In the genomic region with DNA sequence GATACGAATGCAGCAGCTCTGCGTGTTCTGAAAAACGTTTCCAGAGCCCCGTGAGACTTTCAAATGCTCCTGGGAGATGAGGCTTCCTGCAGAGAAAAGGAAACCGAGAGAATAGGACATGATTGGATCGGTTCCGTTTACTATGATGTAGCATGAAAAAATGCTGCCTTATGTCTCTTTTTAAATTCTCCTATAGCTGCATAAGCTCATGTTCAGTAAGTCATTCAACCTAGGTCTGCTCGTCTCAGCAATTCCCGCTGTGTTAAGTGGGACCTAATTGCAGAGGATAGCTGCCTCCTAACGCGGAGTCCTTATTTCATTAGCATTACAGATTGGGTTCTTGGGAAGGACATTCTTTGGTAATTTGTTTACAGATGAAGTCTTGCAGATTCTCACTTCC, we compare ENCODE assay signal across 14 cellular contexts.
DNase-seq lines count a peak whose midpoint lies in the region; ATAC-seq and TF ChIP-seq lines count a peak whose summit lies in the region.
"Had no signal": no experiment of that assay in that cellular context is flagged by ENCODE, and none has a peak within 500 bp of the region (broad histone marks: within the 10 kb centered on the region; RNA-seq: fewer than 3 reads in every experiment).

No MANE protein-coding gene starts in this region.

- 62 to 66% methylated on average over 11 of the region's 11 CpGs for WGBS in thyroid gland, 2 donors

- no peaks in the 10 kb centered on the region for H3K27me3 ChIP-seq in adipocyte (replicated peaks; ENCODE audit: control insufficient read depth, insufficient read depth, low read length)
- H3K27me3 ChIP-seq in thyroid gland: no peaks in the 10 kb centered on the region
- H3K27me3 ChIP-seq: gastroesophageal sphincter, MG63 had no signal

- H3K36me3 ChIP-seq in adipocyte (ENCODE audit: control insufficient read depth, insufficient read depth, low read length, severe bottlenecking) (peaks cover 14% of the 10 kb centered on the region), thyroid gland (no peaks in the 10 kb centered on the region)

- ATAC-seq in HG02870 (IDR thresholded peaks at IDR 0.05; ENCODE audit: unreplicated experiment) (no peak), GM19455 (IDR thresholded peaks at IDR 0.05; ENCODE audit: unreplicated experiment) (no peak)
- ATAC-seq: effector memory CD8-positive, alpha-beta T cell had no signal

- peak overlapping the region; percentile 51 to 68 (median 67) for H3K27ac ChIP-seq in thyroid gland

- peak overlapping the region; percentile 83 for H3K9ac ChIP-seq in adipocyte (ENCODE audit: low read length)

- intact Hi-C loops in thyroid gland (cut with DNase I): no loop called here

- TF ChIP-seq POLR2A in thyroid gland (IDR thresholded peaks at IDR 0.05): no peak

- H3K4me3 ChIP-seq in adipocyte (ENCODE audit: low read length) (peak overlapping the region; percentile 74), thyroid gland (replicated peaks in 1 of 3) (no peak overlapping the region)
- H3K4me3 ChIP-seq: MG63 had no signal

- H3K9me3 ChIP-seq in adipocyte (ENCODE audit: control insufficient read depth, low read length) (no peaks in the 10 kb centered on the region), thyroid gland (no peaks in the 10 kb centered on the region)
- H3K9me3 ChIP-seq: gastroesophageal sphincter, MG63 had no signal

- DNase-seq in NCI-H510A treated with DMSO at 0.1 percent for 48 hours (lab: John Stamatoyannopoulos, UW) (peak; percentile 64), NCI-H510A (lab: John Stamatoyannopoulos, UW) (no peak), adipocyte (ENCODE audit: low read depth) (peak; percentile 25), iPS-NIHi11 (ENCODE audit: low spot score) (peak; percentile 24), thyroid gland (no peak)
- no peak for DNase-seq in stimulated activated CD4-positive, alpha-beta T cell treated with anti-CD3 and anti-CD28 coated beads, Interleukin-4, amount 100 ng/mL, for 4 hours
- DNase-seq: 8988T; anterior cingulate cortex; effector memory CD8-positive, alpha-beta T cell; MG63; NCI-H446 treated with DMSO at 0.1 percent for 48 hours had no signal

- TF ChIP-seq CTCF in thyroid gland (IDR thresholded peaks at IDR 0.05): no peak

- H3K4me1 ChIP-seq in adipocyte (ENCODE audit: control insufficient read depth, insufficient read depth, low read length) (peaks cover 42% of the 10 kb centered on the region), thyroid gland (peaks cover 11 to 22% of the 10 kb centered on the region in 2 donors)

Comparison
In these comparisons a context has a peak if more than half of its experiments do, and no peak if none do; other contexts are left out.
1. DNase-seq: peak in NCI-H510A treated with DMSO at 0.1 percent for 48 hours (single experiment), adipocyte (single experiment) and iPS-NIHi11 (single experiment); none in NCI-H510A (single experiment), thyroid gland (0 of 2) and stimulated activated CD4-positive, alpha-beta T cell treated with anti-CD3 and anti-CD28 coated beads, Interleukin-4, amount 100 ng/mL, for 4 hours (0 of 2).